11 cellular contexts compared by ENCODE assay signal in genomic region chr17:19250421-19251141, GRCh38. TPM values are rescaled to one million over a fixed set of nuclear protein-coding genes. Genes with fewer than 3 reads are reported as not detected.
A peak's percentile ranks its signal among the peaks of the same experiment; 100 is the strongest.
DNase-seq lines count a peak whose midpoint lies in the region; ATAC-seq and TF ChIP-seq lines count a peak whose summit lies in the region.
"Had no signal": no experiment of that assay in that cellular context is flagged by ENCODE, and none has a peak within 500 bp of the region (broad histone marks: within the 10 kb centered on the region; RNA-seq: fewer than 3 reads in every experiment).

No MANE protein-coding gene starts in this region.

- TF ChIP-seq CTCF in BE2C (IDR thresholded peaks at IDR 0.05; ENCODE audit: low read depth, low read length) (no peak), adrenal gland (IDR thresholded peaks at IDR 0.05) (no peak)

- no peaks in the 10 kb centered on the region for H3K36me3 ChIP-seq in BE2C
- no peaks in the 10 kb centered on the region for H3K36me3 ChIP-seq in adrenal gland (replicated peaks in 1 of 2)

- H3K27me3 ChIP-seq in BE2C (no peaks in the 10 kb centered on the region), adrenal gland (no peaks in the 10 kb centered on the region)

- DNase-seq in BE2C, result peak; percentile 16
- DNase-seq in adrenal gland, result peak; percentile 48 to 90 (median 65)
- DNase-seq in left cardiac atrium, result peak; percentile 69
- DNase-seq in posterior cingulate gyrus, result peak; percentile 70 to 97 (median 84)
- no peak for DNase-seq in COR-L47 (lab: John Stamatoyannopoulos, UW)
- DNase-seq in NCI-H146 treated with DMSO at 0.1 percent for 48 hours (lab: John Stamatoyannopoulos, UW; ENCODE audit: unreplicated experiment), result no peak
- no peak for DNase-seq in AG08395 (ENCODE audit: low spot score)
- DNase-seq: NCI-H2081; RPMI8226; stimulated activated CD4-positive, alpha-beta T cell treated with anti-CD3 and anti-CD28 coated beads, Interleukin-12 subunit alpha, Interleukin-12 subunit beta, amount 100 ng/mL, for 4 hours had no signal

- ATAC-seq in left cardiac atrium, result peak; percentile 71 to 85
- no peak for ATAC-seq in HG03378 (IDR thresholded peaks at IDR 0.05; ENCODE audit: unreplicated experiment)

- intact Hi-C loops in adrenal gland (cut with DNase I), result no loop called here
- intact Hi-C loops in left cardiac atrium (cut with DNase I), result no loop called here
- intact Hi-C loops in posterior cingulate gyrus (cut with DNase I), result no loop called here

- H3K4me3 ChIP-seq in BE2C (ENCODE audit: low read depth, low read length) (no peak overlapping the region), adrenal gland (no peak overlapping the region)

- TF ChIP-seq POLR2A in adrenal gland (IDR thresholded peaks at IDR 0.05), result no peak

- H3K9me3 ChIP-seq in BE2C (no peaks in the 10 kb centered on the region), adrenal gland (replicated peaks in 1 of 3) (no peaks in the 10 kb centered on the region)

- peak overlapping the region in 2 of 5 donors; percentile 59 to 75 for H3K27ac ChIP-seq in adrenal gland

- peaks cover 18% of the 10 kb centered on the region for H3K4me1 ChIP-seq in BE2C
- peaks cover 14 to 34% of the 10 kb centered on the region in 2 donors for H3K4me1 ChIP-seq in adrenal gland (replicated peaks in 1 of 2)

- WGBS in adrenal gland, 4 donors, result 57 to 73% (median 68%) methylated on average over 4 of the region's 4 CpGs

RNA-seq across cellular contexts. Expression of gene EPN2, which starts 13.4 kb away (rescaled TPM):
- 12.0 TPM for polyA plus RNA-seq in BE2C (2012; ENCODE audit: insufficient read depth, insufficient read length, low read depth)
- 10 to 100 TPM; 16.0 to 53.8 (median 22.6) TPM for total RNA-seq in adrenal gland
- polyA plus RNA-seq in adrenal gland, result 10 to 100 TPM; 12.0 to 24.6 (median 23.9) TPM
- total RNA-seq in left cardiac atrium, result 10 to 100 TPM; 74.1 to 82.2 TPM

Comparison
In these comparisons a context has a peak if more than half of its experiments do, and no peak if none do; other contexts are left out.
1. DNase-seq: peak in BE2C (single experiment), adrenal gland (7 of 7), left cardiac atrium (single experiment) and posterior cingulate gyrus (10 of 10); none in COR-L47 (single experiment), NCI-H146 treated with DMSO at 0.1 percent for 48 hours (single experiment) and AG08395 (single experiment).